In genomic region chr2:62456721-62457539, GRCh38 we compare ENCODE assay signal across 9 cellular contexts. TPM values are rescaled to one million over a fixed set of nuclear protein-coding genes. Genes with fewer than 3 reads are reported as not detected.
A peak's percentile ranks its signal among the peaks of the same experiment; 100 is the strongest.
DNase-seq lines count a peak whose midpoint lies in the region; ATAC-seq, FAIRE-seq and TF ChIP-seq lines count a peak whose summit lies in the region.
"Had no signal": no experiment of that assay in that cellular context is flagged by ENCODE, and none has a peak within 500 bp of the region (broad histone marks: within the 10 kb centered on the region; RNA-seq: fewer than 3 reads in every experiment).

No MANE protein-coding gene starts in this region.

- no peaks in the 10 kb centered on the region for H3K79me2 ChIP-seq in H1 (ENCODE audit: control insufficient read depth in 1 of 2, insufficient read depth in 2 of 2, low read length in 2 of 2)

- peak overlapping the region; percentile 98 for H3K18ac ChIP-seq in H1 (ENCODE audit: extremely low read depth, low read length)

- TF ChIP-seq CTCF in C4-2B (conservative IDR thresholded peaks at IDR 0.05) = peak; percentile 87
- peak; percentile 80 to 91 (median 90) for TF ChIP-seq CTCF in H1 (IDR thresholded peaks at IDR 0.05; ENCODE audit: control extremely low read depth in 1 of 3, insufficient read depth in 1 of 3, low read depth in 1 of 3, low read length in 3 of 3)

- H3K27ac ChIP-seq in C4-2B = peak overlapping the region; percentile 45
- no peak overlapping the region for H3K27ac ChIP-seq in H1 (ENCODE audit: low read depth, low read length)

- no peaks in the 10 kb centered on the region for H3K9me3 ChIP-seq in H1 (ENCODE audit: insufficient read depth in 2 of 2, low read depth in 1 of 2, low read length in 1 of 2)

- no peak overlapping the region for H2AK5ac ChIP-seq in H1 (ENCODE audit: low read depth, low read length)

- no peaks in the 10 kb centered on the region for H3K79me1 ChIP-seq in H1 (ENCODE audit: low read depth, low read length)

- DNase-seq in GM19238 (ENCODE audit: insufficient read length, low spot score) (peak; percentile 80), NCI-H774 (lab: John Stamatoyannopoulos, UW) (peak; percentile 50), H1 (ENCODE audit: low read depth in 1 of 2, low spot score in 2 of 2) (peak; percentile 44 to 99), mesenteric fat pad (ENCODE audit: low spot score) (peak; percentile 95)
- DNase-seq in activated CD8-positive, alpha-beta memory T cell treated with anti-CD3 and anti-CD28 coated beads, Interleukin-2, amount 10 ng/mL, durations not matched to agents 7 days and 5 days = peak; percentile 69
- DNase-seq in stimulated activated CD8-positive, alpha-beta memory T cell treated with anti-CD3 and anti-CD28 coated beads, Interleukin-15, amount 100 ng/mL, for 1 hour (ENCODE audit: low read depth) = peak; percentile 32

- peak overlapping the region; percentile 5 for H3K56ac ChIP-seq in H1 (replicated peaks; ENCODE audit: insufficient read length, low read depth, low read length)

- peaks cover 4% of the 10 kb centered on the region for H3K27me3 Mint-ChIP-seq in activated CD8-positive, alpha-beta memory T cell treated with anti-CD3 and anti-CD28 coated beads, Interleukin-2, amount 10 ng/mL, durations not matched to agents 7 days and 5 days

- H3K4me3 ChIP-seq in H1 (ENCODE audit: extremely low read depth in 1 of 4, insufficient read depth in 2 of 4, low read depth in 3 of 4, low read length in 4 of 4) = peak overlapping the region; percentile 22 to 61 (median 46)

- H2AFZ ChIP-seq in H1 (ENCODE audit: low read length) = peak overlapping the region; percentile 77

- peak overlapping the region; percentile 94 for H4K91ac ChIP-seq in H1 (replicated peaks; ENCODE audit: insufficient read length, low read length)

- H3K36me3 ChIP-seq in H1 (ENCODE audit: control insufficient read depth in 2 of 4, insufficient read depth in 4 of 4, low read length in 3 of 4) = no peaks in the 10 kb centered on the region

- peak; percentile 84 for ATAC-seq in HG03342 (IDR thresholded peaks at IDR 0.05; ENCODE audit: unreplicated experiment)
- ATAC-seq in activated CD8-positive, alpha-beta memory T cell treated with anti-CD3 and anti-CD28 coated beads, Interleukin-2, amount 10 ng/mL, durations not matched to agents 7 days and 5 days = peak; percentile 95

- H3K23ac ChIP-seq in H1 (ENCODE audit: insufficient read length) = no peak overlapping the region

- no peaks in the 10 kb centered on the region for H4K20me1 ChIP-seq in H1 (replicated peaks in 1 of 2; ENCODE audit: control insufficient read depth in 1 of 2, insufficient read depth in 2 of 2, low read length in 2 of 2)

- TF ChIP-seq RAD21 in H1 (IDR thresholded peaks at IDR 0.05 in 1 of 2, conservative IDR thresholded peaks at IDR 0.05 in 1 of 2; ENCODE audit: low read depth in 2 of 2, low read length in 2 of 2) = peak; percentile 99

- H4K5ac ChIP-seq in H1 (ENCODE audit: insufficient read length, low read depth, low read length) = peak overlapping the region; percentile 64

- 11% methylated on average over 52 of the region's 52 CpGs; no CpG with 5 or more reads in 1 of the 2 experiments for WGBS in H1 (ENCODE audit: extremely low coverage in 1 of 2, insufficient coverage in 1 of 2, insufficient read length in 1 of 2, insufficient replicate concordance in 2 of 2, low coverage in 1 of 2, low lambda C conversion rate in 2 of 2, missing lambda C conversion rate in 1 of 2), 2 experiments

- peak overlapping the region; percentile 96; the same call in 1 of the 2 replicates for H4K8ac ChIP-seq in H1 (ENCODE audit: extremely low read depth, insufficient read depth, low read length)

- peak overlapping the region; percentile 47 for H3K4me3 Mint-ChIP-seq in activated CD8-positive, alpha-beta memory T cell treated with anti-CD3 and anti-CD28 coated beads, Interleukin-2, amount 10 ng/mL, durations not matched to agents 7 days and 5 days

- peak overlapping the region; percentile 68; the same call in 1 of the 2 replicates for H2BK15ac ChIP-seq in H1 (ENCODE audit: low read length)

- POLR2A ChIA-PET in H1 (lab: Charles Lee; ENCODE audit: partially characterized antibody) = interaction anchor here (0.6 to 1.4 kb wide), 8 partner anchors 9 to 597 kb away, joined by 3 to 4 read pairs (median 3); no protein-coding TSS in a partner anchor

- peaks cover 0 to 6% (median 0%) of the 10 kb centered on the region in 4 experiments; a peak in 3 of 7 replicates for H3K27me3 ChIP-seq in H1 (replicated peaks in 1 of 4; ENCODE audit: control insufficient read depth in 3 of 4, extremely low read depth in 1 of 4, insufficient read depth in 3 of 4, low read length in 3 of 4)

- peak overlapping the region; percentile 91 for H2BK12ac ChIP-seq in H1 (ENCODE audit: low read depth, low read length)

- peak in 1 of 2 experiments; percentile 37; a peak in 1 of 3 replicates for TF ChIP-seq POLR2A in H1 (IDR thresholded peaks at IDR 0.05; ENCODE audit: control extremely low read depth in 1 of 2, low read depth in 2 of 2, low read length in 2 of 2)

- no peak overlapping the region for H3K27ac Mint-ChIP-seq in activated CD8-positive, alpha-beta memory T cell treated with anti-CD3 and anti-CD28 coated beads, Interleukin-2, amount 10 ng/mL, durations not matched to agents 7 days and 5 days

- peak overlapping the region in 3 of 4 experiments; percentile 51 to 64 (median 62); a peak in 5 of 7 replicates for H3K9ac ChIP-seq in H1 (replicated peaks in 1 of 4; ENCODE audit: extremely low read depth in 1 of 4, low read depth in 3 of 4, low read length in 3 of 4)

- no peak for TF ChIP-seq EP300 in H1 (IDR thresholded peaks at IDR 0.05; ENCODE audit: borderline replicate concordance in 1 of 2, low read depth in 2 of 2, low read length in 2 of 2)

- H3K9me3 Mint-ChIP-seq in activated CD8-positive, alpha-beta memory T cell treated with anti-CD3 and anti-CD28 coated beads, Interleukin-2, amount 10 ng/mL, durations not matched to agents 7 days and 5 days (ENCODE audit: low read depth) = no peaks in the 10 kb centered on the region

- CTCF ChIA-PET in activated CD8-positive, alpha-beta memory T cell treated with anti-CD3 and anti-CD28 coated beads, Interleukin-2, amount 10 ng/mL, durations not matched to agents 7 days and 5 days (lab: Charles Lee) = interaction anchor here (0.7 to 3.0 kb wide), 28 partner anchors 9 to 1087 kb away, joined by 3 to 62 read pairs (median 4); partner anchors contain the start of gene EHBP1
- CTCF ChIA-PET in H1 (lab: Charles Lee; ENCODE audit: partially characterized antibody) = interaction anchor here (0.5 to 5.1 kb wide), 80 partner anchors 9 to 1030 kb away, joined by 3 to 134 read pairs (median 4); partner anchors contain the start of genes EHBP1 and TMEM17

- H3K4me2 ChIP-seq in H1 (ENCODE audit: insufficient read depth in 1 of 2, low read depth in 2 of 2, low read length in 2 of 2) = peak overlapping the region; percentile 28 to 76

- H3K4me1 ChIP-seq in H1 (replicated peaks in 1 of 4; ENCODE audit: control insufficient read depth in 3 of 4, insufficient read depth in 4 of 4, low read length in 3 of 4) = peaks cover 5 to 9% (median 7%) of the 10 kb centered on the region in 4 experiments

- H3K36me3 Mint-ChIP-seq in activated CD8-positive, alpha-beta memory T cell treated with anti-CD3 and anti-CD28 coated beads, Interleukin-2, amount 10 ng/mL, durations not matched to agents 7 days and 5 days = no peaks in the 10 kb centered on the region

- H3K4me1 Mint-ChIP-seq in activated CD8-positive, alpha-beta memory T cell treated with anti-CD3 and anti-CD28 coated beads, Interleukin-2, amount 10 ng/mL, durations not matched to agents 7 days and 5 days = peaks cover 4% of the 10 kb centered on the region

- H3K14ac ChIP-seq in H1 (ENCODE audit: insufficient read length) = no peak overlapping the region

- no peak overlapping the region; the same call in 1 of the 2 replicates for H2BK5ac ChIP-seq in H1 (ENCODE audit: low read depth, low read length)

- H2BK120ac ChIP-seq in H1 (replicated peaks; ENCODE audit: low read depth, low read length) = no peak overlapping the region

- no peak for FAIRE-seq in H1 (lab: Jason Lieb, UNC)
- FAIRE-seq: colon had no signal

- H3K23me2 ChIP-seq in H1 (ENCODE audit: low read depth, low read length) = peaks cover 4% of the 10 kb centered on the region; the same call in 1 of the 2 replicates

- H2BK20ac ChIP-seq in H1 (ENCODE audit: low read length) = peak overlapping the region; percentile 77; the same call in 1 of the 2 replicates

- H3K4ac ChIP-seq in H1 (replicated peaks; ENCODE audit: insufficient read length, low read depth, low read length) = peak overlapping the region; percentile 61

TF ChIP-seq in H1, 55 proteins besides CTCF, POLR2A, EP300 and RAD21 (continues in another document):
- TF ChIP-seq TCF12 (IDR thresholded peaks at IDR 0.05; ENCODE audit: low read depth, low read length) = no peak
- peak; percentile 71; the same call in 1 of the 2 replicates for TF ChIP-seq RBBP5 (IDR thresholded peaks at IDR 0.05; ENCODE audit: borderline replicate concordance, low read depth, low read length)
- no peak for TF ChIP-seq POU5F1 (IDR thresholded peaks at IDR 0.05; ENCODE audit: low read depth, low read length)
- no peak for TF ChIP-seq SIX5 (IDR thresholded peaks at IDR 0.05; ENCODE audit: low read depth, low read length)
- TF ChIP-seq MAX (IDR thresholded peaks at IDR 0.05) = peak; percentile 38; the same call in 1 of the 2 replicates
- TF ChIP-seq E2F6 (IDR thresholded peaks at IDR 0.05) = peak; percentile 25; the same call in 1 of the 2 replicates
- no peak for TF ChIP-seq SP2 (IDR thresholded peaks at IDR 0.05; ENCODE audit: low read length)

RNA-seq across cellular contexts. Expression of gene TMEM17, which starts 49.1 kb away (rescaled TPM):
- under 1 TPM; 0.12 to 0.26 TPM for total RNA-seq in activated CD8-positive, alpha-beta memory T cell treated with anti-CD3 and anti-CD28 coated beads, Interleukin-2, amount 10 ng/mL, durations not matched to agents 7 days and 5 days
- 0.69 and 0.99 TPM in 2 replicates for total RNA-seq in H1 (2021; fragmentation: NEBNext Ultra II Directional; extraction: Animal tissue kit (Norgen Biotek cat#: 25700))
- polyA plus RNA-seq in H1 (2011; rRNA removed) = 0.89 and 1.2 TPM in 2 replicates
- polyA plus RNA-seq in H1 (2011; cell fraction: cytosol; rRNA removed) = 1.7 TPM
- 0.67 TPM for polyA plus RNA-seq in H1 (2011; cell fraction: nucleus; rRNA removed)
- 0.69 to 0.93 TPM (median 0.75 TPM) in 4 replicates for polyA plus RNA-seq in H1 (2012, experiment 1 of 2)
- polyA plus RNA-seq in H1 (2012, experiment 2 of 2) = 0.20 TPM
- 1.1 TPM for polyA plus RNA-seq in H1 (2013, experiment 1 of 2)
- polyA plus RNA-seq in H1 (2013, experiment 2 of 2) = 1.2 TPM
- polyA minus RNA-seq in H1 (2011; rRNA and poly(A)+ RNA removed) = 0.76 and 1.3 TPM in 2 replicates
- not detected for polyA minus RNA-seq in H1 (2011; cell fraction: cytosol; rRNA and poly(A)+ RNA removed)
- polyA minus RNA-seq in H1 (2011; cell fraction: nucleus; rRNA and poly(A)+ RNA removed) = 3.1 TPM
- 1.4 TPM for total RNA-seq in mesenteric fat pad

Comparison
In these comparisons a context has a peak if more than half of its experiments do, and no peak if none do; other contexts are left out.
1. DNase-seq: peak in every context shown above with its lines; median percentile 95 in mesenteric fat pad; 80 in GM19238; 72 in H1; 69 in activated CD8-positive, alpha-beta memory T cell treated with anti-CD3 and anti-CD28 coated beads, Interleukin-2, amount 10 ng/mL, durations not matched to agents 7 days and 5 days; 50 in NCI-H774; 32 in stimulated activated CD8-positive, alpha-beta memory T cell treated with anti-CD3 and anti-CD28 coated beads, Interleukin-15, amount 100 ng/mL, for 1 hour.